1 cellular context compared by ENCODE assay signal in the genomic region with DNA sequence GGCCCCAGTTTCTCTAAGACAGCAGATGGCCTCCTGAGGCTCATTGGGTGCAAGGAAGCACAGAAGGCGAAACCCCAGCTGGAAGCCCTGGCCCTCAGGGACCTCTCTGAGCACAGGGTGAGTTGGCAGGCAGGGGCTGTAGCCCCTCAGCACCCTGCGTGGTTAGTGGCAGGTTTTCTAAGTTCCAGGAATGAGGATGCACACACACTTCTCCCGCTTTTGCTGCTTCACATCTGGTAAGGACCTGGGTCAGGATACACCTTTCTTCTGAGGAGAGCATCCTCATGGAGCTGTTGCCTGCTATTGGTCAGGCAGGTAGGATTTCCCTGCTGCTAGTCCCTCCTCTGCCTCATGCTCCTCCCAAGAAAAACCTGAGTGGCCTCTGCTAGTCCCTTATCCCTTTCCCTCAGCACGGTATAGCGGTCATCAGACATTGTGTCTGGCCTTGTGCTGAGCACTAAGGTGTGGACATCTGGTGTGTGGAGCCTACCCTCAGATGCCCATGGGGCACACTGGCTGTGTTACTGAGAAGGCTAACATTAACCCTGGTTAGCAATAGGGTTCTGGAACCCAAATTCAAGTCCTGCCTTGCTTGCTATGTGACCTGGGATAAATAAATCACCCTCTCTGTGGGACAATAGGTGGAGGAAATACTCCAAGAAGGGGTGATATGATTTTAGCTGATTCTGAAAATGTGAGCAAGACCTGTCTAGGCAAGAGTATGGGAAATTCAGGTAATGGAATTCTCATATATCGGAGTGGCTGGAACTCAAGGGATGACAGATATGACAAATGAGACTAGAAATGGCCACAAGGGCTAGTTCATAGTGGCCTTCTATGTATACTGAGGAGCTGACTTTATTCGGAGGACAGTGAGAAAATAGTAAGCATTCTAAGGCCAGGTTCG.
TF ChIP-seq lines count a peak whose summit lies in the region.

No MANE protein-coding gene starts in this region.

TF ChIP-seq in K562, 482 proteins besides CTCF, POLR2A, EP300 and RAD21 (continues in another document):
- TF ChIP-seq HDAC6 (IDR thresholded peaks at IDR 0.05; ENCODE audit: low read depth, low read length) (no peak), NRF1 (conservative IDR thresholded peaks at IDR 0.05 in 1 of 2, IDR thresholded peaks at IDR 0.05 in 1 of 2) (no peak), WHSC1 (IDR thresholded peaks at IDR 0.05; ENCODE audit: low read length) (no peak), ZNF830 (CRISPR knock-in tag; IDR thresholded peaks at IDR 0.05) (no peak), PCBP1 (IDR thresholded peaks at IDR 0.05; ENCODE audit: low read depth, low read length, poor library complexity, severe bottlenecking) (no peak), SMARCC2 (IDR thresholded peaks at IDR 0.05; ENCODE audit: low read depth) (no peak), NFYB (IDR thresholded peaks at IDR 0.05; ENCODE audit: extremely low read depth, insufficient read length) (peak; percentile 61), FOXM1 (IDR thresholded peaks at IDR 0.05; ENCODE audit: low read depth) (no peak), FOXM1 (CRISPR knock-in tag; IDR thresholded peaks at IDR 0.05; ENCODE audit: low read depth) (no peak), SMARCA5 (IDR thresholded peaks at IDR 0.05) (peak; percentile 61; the same call in 1 of the 2 replicates), HLTF (IDR thresholded peaks at IDR 0.05) (no peak), HDAC3 (IDR thresholded peaks at IDR 0.05; ENCODE audit: borderline replicate concordance, partially characterized antibody) (no peak), MEIS2 (IDR thresholded peaks at IDR 0.05; ENCODE audit: partially characterized antibody) (peak; percentile 82), CBX2 (IDR thresholded peaks at IDR 0.05; ENCODE audit: insufficient read depth, low read length, poor library complexity, severe bottlenecking) (no peak), HNRNPL (IDR thresholded peaks at IDR 0.05; ENCODE audit: low read depth, low read length) (no peak), RHOXF2B (CRISPR knock-in tag; conservative IDR thresholded peaks at IDR 0.05) (no peak), MCM3 (IDR thresholded peaks at IDR 0.05) (no peak), CCNT2 (IDR thresholded peaks at IDR 0.05; ENCODE audit: borderline replicate concordance, extremely low read depth, insufficient read length, low read depth, low read length) (no peak), KDM1A (IDR thresholded peaks at IDR 0.05) (peak in 1 of 2 experiments; percentile 63; a peak in 1 of 4 replicates), ILK (tag; IDR thresholded peaks at IDR 0.05; ENCODE audit: borderline replicate concordance, low read depth) (no peak), POLR3G (IDR thresholded peaks at IDR 0.05; ENCODE audit: extremely low read depth, insufficient read length, insufficient replicate concordance) (no peak), NCOA4 (IDR thresholded peaks at IDR 0.05; ENCODE audit: partially characterized antibody) (no peak), ZNF561 (CRISPR knock-in tag; conservative IDR thresholded peaks at IDR 0.05) (no peak), GATAD2B (IDR thresholded peaks at IDR 0.05; ENCODE audit: borderline replicate concordance) (no peak), ZNF696 (CRISPR knock-in tag; conservative IDR thresholded peaks at IDR 0.05) (no peak), ZNF584 (CRISPR knock-in tag; IDR thresholded peaks at IDR 0.05; ENCODE audit: low read depth) (no peak)
- TF ChIP-seq, protein P1, sequence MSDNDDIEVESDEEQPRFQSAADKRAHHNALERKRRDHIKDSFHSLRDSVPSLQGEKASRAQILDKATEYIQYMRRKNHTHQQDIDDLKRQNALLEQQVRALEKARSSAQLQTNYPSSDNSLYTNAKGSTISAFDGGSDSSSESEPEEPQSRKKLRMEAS (CRISPR knock-in tag; IDR thresholded peaks at IDR 0.05) = no peak
- TF ChIP-seq, protein P2, sequence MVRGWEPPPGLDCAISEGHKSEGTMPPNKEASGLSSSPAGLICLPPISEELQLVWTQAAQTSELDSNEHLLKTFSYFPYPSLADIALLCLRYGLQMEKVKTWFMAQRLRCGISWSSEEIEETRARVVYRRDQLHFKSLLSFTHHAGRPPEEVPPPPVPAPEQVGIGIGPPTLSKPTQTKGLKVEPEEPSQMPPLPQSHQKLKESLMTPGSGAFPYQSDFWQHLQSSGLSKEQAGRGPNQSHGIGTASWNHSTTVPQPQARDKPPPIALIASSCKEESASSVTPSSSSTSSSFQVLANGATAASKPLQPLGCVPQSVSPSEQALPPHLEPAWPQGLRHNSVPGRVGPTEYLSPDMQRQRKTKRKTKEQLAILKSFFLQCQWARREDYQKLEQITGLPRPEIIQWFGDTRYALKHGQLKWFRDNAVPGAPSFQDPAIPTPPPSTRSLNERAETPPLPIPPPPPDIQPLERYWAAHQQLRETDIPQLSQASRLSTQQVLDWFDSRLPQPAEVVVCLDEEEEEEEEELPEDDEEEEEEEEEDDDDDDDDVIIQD (CRISPR knock-in tag; IDR thresholded peaks at IDR 0.05) = no peak
- TF ChIP-seq, protein P3, sequence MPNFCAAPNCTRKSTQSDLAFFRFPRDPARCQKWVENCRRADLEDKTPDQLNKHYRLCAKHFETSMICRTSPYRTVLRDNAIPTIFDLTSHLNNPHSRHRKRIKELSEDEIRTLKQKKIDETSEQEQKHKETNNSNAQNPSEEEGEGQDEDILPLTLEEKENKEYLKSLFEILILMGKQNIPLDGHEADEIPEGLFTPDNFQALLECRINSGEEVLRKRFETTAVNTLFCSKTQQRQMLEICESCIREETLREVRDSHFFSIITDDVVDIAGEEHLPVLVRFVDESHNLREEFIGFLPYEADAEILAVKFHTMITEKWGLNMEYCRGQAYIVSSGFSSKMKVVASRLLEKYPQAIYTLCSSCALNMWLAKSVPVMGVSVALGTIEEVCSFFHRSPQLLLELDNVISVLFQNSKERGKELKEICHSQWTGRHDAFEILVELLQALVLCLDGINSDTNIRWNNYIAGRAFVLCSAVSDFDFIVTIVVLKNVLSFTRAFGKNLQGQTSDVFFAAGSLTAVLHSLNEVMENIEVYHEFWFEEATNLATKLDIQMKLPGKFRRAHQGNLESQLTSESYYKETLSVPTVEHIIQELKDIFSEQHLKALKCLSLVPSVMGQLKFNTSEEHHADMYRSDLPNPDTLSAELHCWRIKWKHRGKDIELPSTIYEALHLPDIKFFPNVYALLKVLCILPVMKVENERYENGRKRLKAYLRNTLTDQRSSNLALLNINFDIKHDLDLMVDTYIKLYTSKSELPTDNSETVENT (CRISPR knock-in tag; IDR thresholded peaks at IDR 0.05) = no peak
- TF ChIP-seq, protein P4, sequence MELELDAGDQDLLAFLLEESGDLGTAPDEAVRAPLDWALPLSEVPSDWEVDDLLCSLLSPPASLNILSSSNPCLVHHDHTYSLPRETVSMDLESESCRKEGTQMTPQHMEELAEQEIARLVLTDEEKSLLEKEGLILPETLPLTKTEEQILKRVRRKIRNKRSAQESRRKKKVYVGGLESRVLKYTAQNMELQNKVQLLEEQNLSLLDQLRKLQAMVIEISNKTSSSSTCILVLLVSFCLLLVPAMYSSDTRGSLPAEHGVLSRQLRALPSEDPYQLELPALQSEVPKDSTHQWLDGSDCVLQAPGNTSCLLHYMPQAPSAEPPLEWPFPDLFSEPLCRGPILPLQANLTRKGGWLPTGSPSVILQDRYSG (tag; conservative IDR thresholded peaks at IDR 0.05; ENCODE audit: low read depth) = no peak
- TF ChIP-seq, protein P5, sequence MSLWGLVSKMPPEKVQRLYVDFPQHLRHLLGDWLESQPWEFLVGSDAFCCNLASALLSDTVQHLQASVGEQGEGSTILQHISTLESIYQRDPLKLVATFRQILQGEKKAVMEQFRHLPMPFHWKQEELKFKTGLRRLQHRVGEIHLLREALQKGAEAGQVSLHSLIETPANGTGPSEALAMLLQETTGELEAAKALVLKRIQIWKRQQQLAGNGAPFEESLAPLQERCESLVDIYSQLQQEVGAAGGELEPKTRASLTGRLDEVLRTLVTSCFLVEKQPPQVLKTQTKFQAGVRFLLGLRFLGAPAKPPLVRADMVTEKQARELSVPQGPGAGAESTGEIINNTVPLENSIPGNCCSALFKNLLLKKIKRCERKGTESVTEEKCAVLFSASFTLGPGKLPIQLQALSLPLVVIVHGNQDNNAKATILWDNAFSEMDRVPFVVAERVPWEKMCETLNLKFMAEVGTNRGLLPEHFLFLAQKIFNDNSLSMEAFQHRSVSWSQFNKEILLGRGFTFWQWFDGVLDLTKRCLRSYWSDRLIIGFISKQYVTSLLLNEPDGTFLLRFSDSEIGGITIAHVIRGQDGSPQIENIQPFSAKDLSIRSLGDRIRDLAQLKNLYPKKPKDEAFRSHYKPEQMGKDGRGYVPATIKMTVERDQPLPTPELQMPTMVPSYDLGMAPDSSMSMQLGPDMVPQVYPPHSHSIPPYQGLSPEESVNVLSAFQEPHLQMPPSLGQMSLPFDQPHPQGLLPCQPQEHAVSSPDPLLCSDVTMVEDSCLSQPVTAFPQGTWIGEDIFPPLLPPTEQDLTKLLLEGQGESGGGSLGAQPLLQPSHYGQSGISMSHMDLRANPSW (CRISPR knock-in tag; IDR thresholded peaks at IDR 0.05) = 0 out of 2 replicates have a peak, but pooled peaks have one; percentile 44
- TF ChIP-seq, protein P6, sequence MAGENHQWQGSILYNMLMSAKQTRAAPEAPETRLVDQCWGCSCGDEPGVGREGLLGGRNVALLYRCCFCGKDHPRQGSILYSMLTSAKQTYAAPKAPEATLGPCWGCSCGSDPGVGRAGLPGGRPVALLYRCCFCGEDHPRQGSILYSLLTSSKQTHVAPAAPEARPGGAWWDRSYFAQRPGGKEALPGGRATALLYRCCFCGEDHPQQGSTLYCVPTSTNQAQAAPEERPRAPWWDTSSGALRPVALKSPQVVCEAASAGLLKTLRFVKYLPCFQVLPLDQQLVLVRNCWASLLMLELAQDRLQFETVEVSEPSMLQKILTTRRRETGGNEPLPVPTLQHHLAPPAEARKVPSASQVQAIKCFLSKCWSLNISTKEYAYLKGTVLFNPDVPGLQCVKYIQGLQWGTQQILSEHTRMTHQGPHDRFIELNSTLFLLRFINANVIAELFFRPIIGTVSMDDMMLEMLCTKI (IDR thresholded peaks at IDR 0.05; ENCODE audit: partially characterized antibody) = no peak
- TF ChIP-seq, protein P7, sequence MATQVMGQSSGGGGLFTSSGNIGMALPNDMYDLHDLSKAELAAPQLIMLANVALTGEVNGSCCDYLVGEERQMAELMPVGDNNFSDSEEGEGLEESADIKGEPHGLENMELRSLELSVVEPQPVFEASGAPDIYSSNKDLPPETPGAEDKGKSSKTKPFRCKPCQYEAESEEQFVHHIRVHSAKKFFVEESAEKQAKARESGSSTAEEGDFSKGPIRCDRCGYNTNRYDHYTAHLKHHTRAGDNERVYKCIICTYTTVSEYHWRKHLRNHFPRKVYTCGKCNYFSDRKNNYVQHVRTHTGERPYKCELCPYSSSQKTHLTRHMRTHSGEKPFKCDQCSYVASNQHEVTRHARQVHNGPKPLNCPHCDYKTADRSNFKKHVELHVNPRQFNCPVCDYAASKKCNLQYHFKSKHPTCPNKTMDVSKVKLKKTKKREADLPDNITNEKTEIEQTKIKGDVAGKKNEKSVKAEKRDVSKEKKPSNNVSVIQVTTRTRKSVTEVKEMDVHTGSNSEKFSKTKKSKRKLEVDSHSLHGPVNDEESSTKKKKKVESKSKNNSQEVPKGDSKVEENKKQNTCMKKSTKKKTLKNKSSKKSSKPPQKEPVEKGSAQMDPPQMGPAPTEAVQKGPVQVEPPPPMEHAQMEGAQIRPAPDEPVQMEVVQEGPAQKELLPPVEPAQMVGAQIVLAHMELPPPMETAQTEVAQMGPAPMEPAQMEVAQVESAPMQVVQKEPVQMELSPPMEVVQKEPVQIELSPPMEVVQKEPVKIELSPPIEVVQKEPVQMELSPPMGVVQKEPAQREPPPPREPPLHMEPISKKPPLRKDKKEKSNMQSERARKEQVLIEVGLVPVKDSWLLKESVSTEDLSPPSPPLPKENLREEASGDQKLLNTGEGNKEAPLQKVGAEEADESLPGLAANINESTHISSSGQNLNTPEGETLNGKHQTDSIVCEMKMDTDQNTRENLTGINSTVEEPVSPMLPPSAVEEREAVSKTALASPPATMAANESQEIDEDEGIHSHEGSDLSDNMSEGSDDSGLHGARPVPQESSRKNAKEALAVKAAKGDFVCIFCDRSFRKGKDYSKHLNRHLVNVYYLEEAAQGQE (CRISPR knock-in tag; IDR thresholded peaks at IDR 0.05; ENCODE audit: low read depth) = no peak
- TF ChIP-seq, protein P8, sequence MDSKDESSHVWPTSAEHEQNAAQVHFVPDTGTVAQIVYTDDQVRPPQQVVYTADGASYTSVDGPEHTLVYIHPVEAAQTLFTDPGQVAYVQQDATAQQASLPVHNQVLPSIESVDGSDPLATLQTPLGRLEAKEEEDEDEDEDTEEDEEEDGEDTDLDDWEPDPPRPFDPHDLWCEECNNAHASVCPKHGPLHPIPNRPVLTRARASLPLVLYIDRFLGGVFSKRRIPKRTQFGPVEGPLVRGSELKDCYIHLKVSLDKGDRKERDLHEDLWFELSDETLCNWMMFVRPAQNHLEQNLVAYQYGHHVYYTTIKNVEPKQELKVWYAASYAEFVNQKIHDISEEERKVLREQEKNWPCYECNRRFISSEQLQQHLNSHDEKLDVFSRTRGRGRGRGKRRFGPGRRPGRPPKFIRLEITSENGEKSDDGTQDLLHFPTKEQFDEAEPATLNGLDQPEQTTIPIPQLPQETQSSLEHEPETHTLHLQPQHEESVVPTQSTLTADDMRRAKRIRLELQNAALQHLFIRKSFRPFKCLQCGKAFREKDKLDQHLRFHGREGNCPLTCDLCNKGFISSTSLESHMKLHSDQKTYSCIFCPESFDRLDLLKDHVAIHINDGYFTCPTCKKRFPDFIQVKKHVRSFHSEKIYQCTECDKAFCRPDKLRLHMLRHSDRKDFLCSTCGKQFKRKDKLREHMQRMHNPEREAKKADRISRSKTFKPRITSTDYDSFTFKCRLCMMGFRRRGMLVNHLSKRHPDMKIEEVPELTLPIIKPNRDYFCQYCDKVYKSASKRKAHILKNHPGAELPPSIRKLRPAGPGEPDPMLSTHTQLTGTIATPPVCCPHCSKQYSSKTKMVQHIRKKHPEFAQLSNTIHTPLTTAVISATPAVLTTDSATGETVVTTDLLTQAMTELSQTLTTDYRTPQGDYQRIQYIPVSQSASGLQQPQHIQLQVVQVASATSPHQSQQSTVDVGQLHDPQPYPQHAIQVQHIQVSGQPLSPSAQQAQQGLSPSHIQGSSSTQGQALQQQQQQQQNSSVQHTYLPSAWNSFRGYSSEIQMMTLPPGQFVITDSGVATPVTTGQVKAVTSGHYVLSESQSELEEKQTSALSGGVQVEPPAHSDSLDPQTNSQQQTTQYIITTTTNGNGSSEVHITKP (IDR thresholded peaks at IDR 0.05; ENCODE audit: partially characterized antibody) = peak; percentile 3
- TF ChIP-seq, protein P9, sequence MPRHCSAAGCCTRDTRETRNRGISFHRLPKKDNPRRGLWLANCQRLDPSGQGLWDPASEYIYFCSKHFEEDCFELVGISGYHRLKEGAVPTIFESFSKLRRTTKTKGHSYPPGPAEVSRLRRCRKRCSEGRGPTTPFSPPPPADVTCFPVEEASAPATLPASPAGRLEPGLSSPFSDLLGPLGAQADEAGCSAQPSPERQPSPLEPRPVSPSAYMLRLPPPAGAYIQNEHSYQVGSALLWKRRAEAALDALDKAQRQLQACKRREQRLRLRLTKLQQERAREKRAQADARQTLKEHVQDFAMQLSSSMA (CRISPR knock-in tag; IDR thresholded peaks at IDR 0.05) = no peak
